16 cellular contexts compared by ENCODE assay signal in the genomic region with DNA sequence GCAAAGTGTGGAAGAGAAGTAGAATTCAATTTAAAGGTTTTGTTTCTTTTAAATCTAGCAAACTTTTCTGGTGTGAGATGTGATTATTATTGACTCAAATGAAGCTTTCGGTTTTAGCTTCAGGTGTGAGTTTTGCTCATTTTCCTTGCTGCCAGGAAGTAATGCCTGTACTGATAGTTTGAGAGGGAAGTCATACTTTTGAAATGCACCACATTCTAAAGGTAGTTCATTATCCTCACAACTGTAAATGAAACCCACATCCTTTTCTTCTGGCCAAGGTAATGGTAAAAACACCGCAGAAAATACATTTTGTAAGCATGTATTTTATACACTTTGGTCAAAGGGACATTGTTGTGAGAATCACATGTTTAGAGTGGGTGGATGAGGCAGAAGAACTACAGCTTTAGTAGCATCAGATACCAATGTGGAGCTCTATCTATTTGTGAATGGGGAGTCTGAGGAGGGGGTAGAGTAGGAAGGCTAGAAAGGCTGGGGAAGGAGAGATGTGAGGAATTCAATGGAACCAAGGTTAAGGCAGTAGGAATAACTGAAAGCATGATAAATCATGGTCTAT.
DNase-seq lines count a peak whose midpoint lies in the region; ATAC-seq lines count a peak whose summit lies in the region.
"Had no signal": no experiment of that assay in that cellular context is flagged by ENCODE, and none has a peak within 500 bp of the region (broad histone marks: within the 10 kb centered on the region; RNA-seq: fewer than 3 reads in every experiment).

No MANE protein-coding gene starts in this region.

- POLR2A ChIA-PET in activated CD8-positive, alpha-beta T cell treated with anti-CD3 and anti-CD28 coated beads, Interleukin-2, amount 10 ng/mL, durations not matched to agents 7 days and 5 days (lab: Charles Lee), result no interaction called here

- DNase-seq in activated CD4-positive, alpha-beta T cell treated with anti-CD3 and anti-CD28 coated beads, Interleukin-2, amount 10 ng/mL, durations not matched to agents 24 days and 14 days, result peak; percentile 61
- no peak for DNase-seq in activated CD4-positive, alpha-beta T cell treated with anti-CD3 and anti-CD28 coated beads, Interleukin-2, amount 50 U/mL, for 1 hour
- peak; percentile 26 for DNase-seq in activated CD8-positive, alpha-beta T cell treated with anti-CD3 and anti-CD28 coated beads, Interleukin-2, amount 10 ng/mL, durations not matched to agents 7 days and 5 days
- no peak for DNase-seq in effector CD4-positive, alpha-beta T cell
- DNase-seq in Right ventricle myocardium inferior (ENCODE audit: missing footprints), result no peak
- DNase-seq in NCI-H1417 (lab: John Stamatoyannopoulos, UW), result no peak
- DNase-seq: body of pancreas; erythroblast; NCI-H1417 treated with DMSO at 0.1 percent for 48 hours; NK-92 treated with Interleukin-12 subunit alpha and Interleukin-12 subunit beta, amount 100 ng/mL, for 24 hours; posterior cingulate gyrus; stimulated activated naive CD4-positive, alpha-beta T cell had no signal

- H3K36me3 Mint-ChIP-seq in activated CD4-positive, alpha-beta T cell treated with anti-CD3 and anti-CD28 coated beads, Interleukin-2, amount 10 ng/mL, durations not matched to agents 24 days and 14 days (ENCODE audit: low read depth), result peaks cover 4% of the 10 kb centered on the region
- H3K36me3 Mint-ChIP-seq in activated CD8-positive, alpha-beta T cell treated with anti-CD3 and anti-CD28 coated beads, Interleukin-2, amount 10 ng/mL, durations not matched to agents 7 days and 5 days (ENCODE audit: low read depth), result peaks cover 4% of the 10 kb centered on the region

- H3K27ac Mint-ChIP-seq in activated CD4-positive, alpha-beta T cell treated with anti-CD3 and anti-CD28 coated beads, Interleukin-2, amount 10 ng/mL, durations not matched to agents 24 days and 14 days, result peak overlapping the region; percentile 6
- peak overlapping the region; percentile 72 for H3K27ac Mint-ChIP-seq in activated CD8-positive, alpha-beta T cell treated with anti-CD3 and anti-CD28 coated beads, Interleukin-2, amount 10 ng/mL, durations not matched to agents 7 days and 5 days

- CTCF ChIA-PET in activated CD8-positive, alpha-beta T cell treated with anti-CD3 and anti-CD28 coated beads, Interleukin-2, amount 10 ng/mL, durations not matched to agents 7 days and 5 days (lab: Charles Lee), result interaction anchor here (0.9 to 1.9 kb wide), 8 partner anchors 11 to 362 kb away, joined by 3 to 10 read pairs (median 4); partner anchors contain the start of gene CDKN2B

- peak; percentile 73 for ATAC-seq in GM19351 (IDR thresholded peaks at IDR 0.05; ENCODE audit: unreplicated experiment)
- ATAC-seq in HG03159 (IDR thresholded peaks at IDR 0.05; ENCODE audit: unreplicated experiment), result peak; percentile 65
- ATAC-seq in activated CD8-positive, alpha-beta T cell treated with anti-CD3 and anti-CD28 coated beads, Interleukin-2, amount 10 ng/mL, durations not matched to agents 7 days and 5 days, result peak; percentile 77
- ATAC-seq in Right ventricle myocardium inferior, result no peak
- ATAC-seq: body of pancreas, K562 had no signal

- intact Hi-C loops in activated CD4-positive, alpha-beta T cell treated with anti-CD3 and anti-CD28 coated beads, Interleukin-2, amount 10 ng/mL, durations not matched to agents 24 days and 14 days (cut with micrococcal nuclease), result loop anchor here (2.0 kb wide), 1 partner anchor 27 kb away; no protein-coding TSS in a partner anchor
- intact Hi-C loops in Right ventricle myocardium inferior (cut with DNase I), result no loop called here

- peaks cover 13% of the 10 kb centered on the region for H3K4me1 Mint-ChIP-seq in activated CD4-positive, alpha-beta T cell treated with anti-CD3 and anti-CD28 coated beads, Interleukin-2, amount 10 ng/mL, durations not matched to agents 24 days and 14 days
- H3K4me1 Mint-ChIP-seq in activated CD8-positive, alpha-beta T cell treated with anti-CD3 and anti-CD28 coated beads, Interleukin-2, amount 10 ng/mL, durations not matched to agents 7 days and 5 days (ENCODE audit: low read depth), result peaks cover 21% of the 10 kb centered on the region

- peak overlapping the region; percentile 4 for H3K4me3 Mint-ChIP-seq in activated CD4-positive, alpha-beta T cell treated with anti-CD3 and anti-CD28 coated beads, Interleukin-2, amount 10 ng/mL, durations not matched to agents 24 days and 14 days
- H3K4me3 Mint-ChIP-seq in activated CD8-positive, alpha-beta T cell treated with anti-CD3 and anti-CD28 coated beads, Interleukin-2, amount 10 ng/mL, durations not matched to agents 7 days and 5 days, result peak overlapping the region; percentile 9
- H3K4me3 Mint-ChIP-seq: CD14-positive monocyte had no signal

- peaks cover 16% of the 10 kb centered on the region for H3K9me3 Mint-ChIP-seq in activated CD4-positive, alpha-beta T cell treated with anti-CD3 and anti-CD28 coated beads, Interleukin-2, amount 10 ng/mL, durations not matched to agents 24 days and 14 days
- peaks cover 7% of the 10 kb centered on the region for H3K9me3 Mint-ChIP-seq in activated CD8-positive, alpha-beta T cell treated with anti-CD3 and anti-CD28 coated beads, Interleukin-2, amount 10 ng/mL, durations not matched to agents 7 days and 5 days (ENCODE audit: insufficient read depth)

- H3K27me3 Mint-ChIP-seq in activated CD4-positive, alpha-beta T cell treated with anti-CD3 and anti-CD28 coated beads, Interleukin-2, amount 10 ng/mL, durations not matched to agents 24 days and 14 days, result peaks cover 23% of the 10 kb centered on the region
- peaks cover 22% of the 10 kb centered on the region for H3K27me3 Mint-ChIP-seq in activated CD8-positive, alpha-beta T cell treated with anti-CD3 and anti-CD28 coated beads, Interleukin-2, amount 10 ng/mL, durations not matched to agents 7 days and 5 days (ENCODE audit: low read depth)

Comparison
In these comparisons a context has a peak if more than half of its experiments do, and no peak if none do; other contexts are left out.
1. DNase-seq: peak in activated CD4-positive, alpha-beta T cell treated with anti-CD3 and anti-CD28 coated beads, Interleukin-2, amount 10 ng/mL, durations not matched to agents 24 days and 14 days (single experiment) and activated CD8-positive, alpha-beta T cell treated with anti-CD3 and anti-CD28 coated beads, Interleukin-2, amount 10 ng/mL, durations not matched to agents 7 days and 5 days (single experiment); none in activated CD4-positive, alpha-beta T cell treated with anti-CD3 and anti-CD28 coated beads, Interleukin-2, amount 50 U/mL, for 1 hour (single experiment), effector CD4-positive, alpha-beta T cell (single experiment), Right ventricle myocardium inferior (single experiment) and NCI-H1417 (0 of 3).